26 cellular contexts compared by ENCODE assay signal in the genomic region with DNA sequence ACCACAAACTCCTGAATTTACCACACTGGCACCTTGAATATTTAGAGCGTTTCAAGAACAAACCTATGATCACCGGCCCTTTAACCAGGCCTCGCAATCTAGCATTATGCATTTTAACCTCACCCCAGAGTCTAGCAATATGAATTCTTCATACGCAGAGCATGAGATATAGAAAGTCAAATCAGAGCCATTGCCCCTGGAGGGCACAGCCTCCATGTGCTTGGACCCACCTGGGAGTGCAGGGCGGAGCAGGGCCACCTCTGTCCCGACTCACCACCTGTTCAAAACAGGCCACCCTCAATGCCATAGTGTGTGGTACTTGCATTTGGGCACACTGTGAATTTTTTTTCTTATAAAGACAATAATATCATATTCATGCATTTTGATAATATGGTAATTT.
"Had no signal": no experiment of that assay in that cellular context is flagged by ENCODE, and none has a peak within 500 bp of the region (broad histone marks: within the 10 kb centered on the region; RNA-seq: fewer than 3 reads in every experiment).

No MANE protein-coding gene starts in this region.

- DNase-seq: islet precursor cell; left ventricle myocardium inferior; mesendoderm; naive B cell; natural killer cell; nephron progenitor cell; occipital lobe; ovary; stimulated activated CD4-positive, alpha-beta T cell treated with anti-CD3 and anti-CD28 coated beads, Interleukin-1b, Interleukin-23, amount 100 ng/mL, for 48 hours; stimulated activated CD4-positive, alpha-beta T cell treated with anti-CD3 and anti-CD28 coated beads, Interleukin-2, amount 100 ng/mL, for 48 hours; stimulated activated CD4-positive, alpha-beta T cell treated with anti-CD3 and anti-CD28 coated beads, Interleukin-4, amount 100 ng/mL, for 4 hours; stimulated activated CD8-positive, alpha-beta memory T cell treated with anti-CD3 and anti-CD28 coated beads, Interleukin-4, amount 100 ng/mL, for 48 hours; stimulated activated naive CD4-positive, alpha-beta T cell treated with Interleukin-2 at 50 U/mL for 16 hours; stimulated activated naive CD8-positive, alpha-beta T cell treated with anti-CD3 and anti-CD28 coated beads, Interleukin-15, amount 100 ng/mL, for 72 hours; substantia nigra; upper lobe of left lung had no signal

- H3K36me3 ChIP-seq: left ventricle myocardium inferior, neural progenitor cell, neutrophil, ovary, right atrium auricular region, tibial nerve, upper lobe of left lung, vagina had no signal

- H3K27me3 Mint-ChIP-seq: progenitor cell of endocrine pancreas had no signal

- H3K4me3 ChIP-seq: left ventricle myocardium inferior, lung, neural progenitor cell, ovary, right atrium auricular region, skin epidermis, tibial nerve, upper lobe of left lung, vagina had no signal

- H3K27ac ChIP-seq: left ventricle myocardium inferior, neural progenitor cell, neutrophil, ovary, right atrium auricular region, skin epidermis, tibial nerve, upper lobe of left lung, vagina had no signal

- H3K27me3 ChIP-seq: neural progenitor cell, ovary, right atrium auricular region, tibial nerve, upper lobe of left lung, vagina had no signal

- H3K27ac Mint-ChIP-seq: mesothelial cell of epicardium; naive B cell; natural killer cell; nephron progenitor cell; neural progenitor cell; progenitor cell of endocrine pancreas; stimulated activated memory B cell treated with anti-CD40 and anti-IgM and Interleukin-4, amounts not matched to agents 10 μg/mL and 1 μg/mL and 100 μg/mL, for 72 hours; stimulated activated naive CD8-positive, alpha-beta T cell treated with anti-CD3 and anti-CD28 coated beads, Interleukin-15, amount 100 ng/mL, for 72 hours had no signal

- H3K9me3 ChIP-seq: left ventricle myocardium inferior, neutrophil, ovary, right atrium auricular region, tibial nerve, upper lobe of left lung, vagina had no signal

- H3K36me3 Mint-ChIP-seq: mesothelial cell of epicardium; naive B cell; natural killer cell; neural progenitor cell; stimulated activated memory B cell treated with anti-CD40 and anti-IgM and Interleukin-4, amounts not matched to agents 10 μg/mL and 1 μg/mL and 100 μg/mL, for 72 hours had no signal

- H3K4me1 Mint-ChIP-seq: naive B cell; natural killer cell; nephron progenitor cell; neural progenitor cell; stimulated activated memory B cell treated with anti-CD40 and anti-IgM and Interleukin-4, amounts not matched to agents 10 μg/mL and 1 μg/mL and 100 μg/mL, for 72 hours; stimulated activated naive CD8-positive, alpha-beta T cell treated with anti-CD3 and anti-CD28 coated beads, Interleukin-15, amount 100 ng/mL, for 72 hours had no signal

- H2AFZ ChIP-seq: neural progenitor cell had no signal

- H3K4me2 ChIP-seq: neural progenitor cell had no signal

- H3K9ac ChIP-seq: neural progenitor cell had no signal

- H3K4me3 Mint-ChIP-seq: mesothelial cell of epicardium; naive B cell; natural killer cell; nephron progenitor cell; neural progenitor cell; stimulated activated memory B cell treated with anti-CD40 and anti-IgM and Interleukin-4, amounts not matched to agents 10 μg/mL and 1 μg/mL and 100 μg/mL, for 72 hours; stimulated activated naive CD8-positive, alpha-beta T cell treated with anti-CD3 and anti-CD28 coated beads, Interleukin-15, amount 100 ng/mL, for 72 hours had no signal

- H3K9me3 Mint-ChIP-seq: naive B cell; natural killer cell; nephron progenitor cell; stimulated activated memory B cell treated with anti-CD40 and anti-IgM and Interleukin-4, amounts not matched to agents 10 μg/mL and 1 μg/mL and 100 μg/mL, for 72 hours; stimulated activated naive CD8-positive, alpha-beta T cell treated with anti-CD3 and anti-CD28 coated beads, Interleukin-15, amount 100 ng/mL, for 72 hours had no signal

- H3K4me1 ChIP-seq: left ventricle myocardium inferior, neural progenitor cell, right atrium auricular region, tibial nerve, upper lobe of left lung, vagina had no signal
